8 cellular contexts compared by ENCODE assay signal in the genomic region with DNA sequence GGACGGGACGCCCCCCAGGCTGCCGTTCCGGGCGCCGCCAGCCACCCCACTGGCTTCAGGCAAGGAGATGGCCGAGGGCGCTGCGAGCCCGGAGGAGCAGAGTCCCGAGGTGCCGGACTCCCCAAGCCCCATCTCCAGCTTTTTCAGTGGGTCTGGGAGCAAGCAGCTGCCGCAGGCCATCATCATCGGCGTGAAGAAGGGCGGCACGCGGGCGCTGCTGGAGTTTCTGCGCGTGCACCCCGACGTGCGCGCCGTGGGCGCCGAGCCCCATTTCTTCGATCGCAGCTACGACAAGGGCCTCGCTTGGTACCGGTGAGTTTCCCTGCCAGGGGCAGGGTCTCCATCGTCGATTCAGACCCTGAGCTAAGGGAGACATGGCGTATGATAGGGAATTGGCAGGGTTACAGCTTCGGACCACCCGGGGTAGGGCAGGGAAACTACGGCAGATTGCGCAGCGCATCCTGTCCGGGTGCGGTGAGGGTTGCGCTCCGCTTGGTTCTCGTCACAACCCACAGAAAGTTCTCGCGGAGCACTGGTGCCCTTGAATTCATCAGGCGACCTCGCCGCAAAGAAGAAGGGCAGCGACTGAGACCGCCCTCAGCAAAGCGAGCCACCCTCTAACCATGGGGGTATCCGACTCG. TPM values are rescaled to one million over a fixed set of nuclear protein-coding genes. Genes with fewer than 3 reads are reported as not detected.
DNase-seq lines count a peak whose midpoint lies in the region; ATAC-seq and TF ChIP-seq lines count a peak whose summit lies in the region.

No MANE protein-coding gene starts in this region.

- intact Hi-C loops in body of pancreas (cut with DNase I): loop anchor here (5.0 kb wide), 1 partner anchor 625 kb away; no protein-coding TSS in a partner anchor
- intact Hi-C loops in left lung (cut with DNase I): loop anchor here in 1 of 2 donors (10.0 kb wide), 1 partner anchor 697 kb away; a partner anchor contains a TSS

- TF ChIP-seq CTCF in AG09309 (IDR thresholded peaks at IDR 0.05; ENCODE audit: control insufficient read depth, insufficient read depth, low read depth, low read length, missing control alignments): no peak
- TF ChIP-seq CTCF in body of pancreas (IDR thresholded peaks at IDR 0.05): no peak
- no peak for TF ChIP-seq CTCF in left lung (IDR thresholded peaks at IDR 0.05)

- peak overlapping the region in 3 of 4 donors; percentile 68 to 85 (median 73) for H3K27ac ChIP-seq in body of pancreas
- peak overlapping the region; percentile 73 to 94 for H3K27ac ChIP-seq in left lung

- TF ChIP-seq POLR2A in body of pancreas (IDR thresholded peaks at IDR 0.05): peak in 1 of 3 donors; percentile 1

- H3K4me3 ChIP-seq in AG09309 (ENCODE audit: control insufficient read depth, low read depth, low read length): peak overlapping the region; percentile 86
- H3K4me3 ChIP-seq in HAP-1: peak overlapping the region; percentile 25
- H3K4me3 ChIP-seq in body of pancreas: peak overlapping the region; percentile 22 to 61
- H3K4me3 ChIP-seq in left lung: peak overlapping the region; percentile 59 to 73

- H3K27me3 ChIP-seq in HAP-1 (ENCODE audit: low read depth) (peaks cover 68% of the 10 kb centered on the region), body of pancreas (peaks cover 0 to 43% of the 10 kb centered on the region in 2 donors), left lung (peaks cover 44 to 100% of the 10 kb centered on the region in 2 donors)

- in situ Hi-C loops in HAP-1 (cut with MboI; ENCODE audit: low sequenced_read_pairs): loop anchor here (25.0 kb wide), 3 partner anchors 90 to 965 kb away; no protein-coding TSS in a partner anchor

- DNase-seq in AG09309 (ENCODE audit: low read depth) (no peak), HAP-1 (ENCODE audit: low spot score in 2 of 2) (no peak), T-helper 22 cell (ENCODE audit: low read depth) (peak; percentile 26), body of pancreas (peak; percentile 25 to 33 (median 28)), left lung (peak; percentile 55 to 87), NCI-H187 treated with DMSO at 0.1 percent for 48 hours (lab: John Stamatoyannopoulos, UW) (no peak), middle frontal gyrus (ENCODE audit: extremely low spot score, low spot score) (no peak)
- DNase-seq in stimulated activated CD8-positive, alpha-beta memory T cell treated with anti-CD3 and anti-CD28 coated beads, Interleukin-12 subunit alpha, Interleukin-12 subunit beta, amount 100 ng/mL, for 1 hour (ENCODE audit: low read depth): peak; percentile 40

- ATAC-seq in body of pancreas (no peak), left lung (no peak)

- H3K4me1 ChIP-seq in HAP-1: no peaks in the 10 kb centered on the region
- H3K4me1 ChIP-seq in body of pancreas: peaks cover 67% of the 10 kb centered on the region
- peaks cover 15 to 78% of the 10 kb centered on the region in 2 donors for H3K4me1 ChIP-seq in left lung

- no peaks in the 10 kb centered on the region for H3K36me3 ChIP-seq in HAP-1 (replicated peaks)
- no peaks in the 10 kb centered on the region for H3K36me3 ChIP-seq in body of pancreas (replicated peaks in 1 of 2; ENCODE audit: insufficient read depth in 1 of 2, low read depth in 2 of 2)
- H3K36me3 ChIP-seq in left lung: no peaks in the 10 kb centered on the region

- WGBS in body of pancreas, 2 donors: 1 to 4% methylated on average over 21 to 53 of the region's 56 CpGs

- H3K9me3 ChIP-seq in HAP-1 (no peaks in the 10 kb centered on the region), body of pancreas (no peaks in the 10 kb centered on the region), left lung (no peaks in the 10 kb centered on the region)

RNA-seq across cellular contexts. Expression of a gene that starts 1.0 kb away (rescaled TPM):
- total RNA-seq in body of pancreas (1 to 10 TPM in 1 of 2 donors, under 1 TPM in 1; 0.99 to 1.6 TPM), left lung (1 to 10 TPM; 2.9 to 6.7 TPM)

Comparison
In these comparisons a context has a peak if more than half of its experiments do, and no peak if none do; other contexts are left out.
1. DNase-seq: peak in T-helper 22 cell (single experiment), body of pancreas (4 of 4), left lung (2 of 2) and stimulated activated CD8-positive, alpha-beta memory T cell treated with anti-CD3 and anti-CD28 coated beads, Interleukin-12 subunit alpha, Interleukin-12 subunit beta, amount 100 ng/mL, for 1 hour (single experiment); none in AG09309 (single experiment), HAP-1 (0 of 2), NCI-H187 treated with DMSO at 0.1 percent for 48 hours (single experiment) and middle frontal gyrus (single experiment).
2. H3K4me3 ChIP-seq: peak in every context shown above with its lines; median percentile 86 in AG09309; 66 in left lung; 42 in body of pancreas; 25 in HAP-1.